20 cellular contexts compared by ENCODE assay signal in the genomic region with DNA sequence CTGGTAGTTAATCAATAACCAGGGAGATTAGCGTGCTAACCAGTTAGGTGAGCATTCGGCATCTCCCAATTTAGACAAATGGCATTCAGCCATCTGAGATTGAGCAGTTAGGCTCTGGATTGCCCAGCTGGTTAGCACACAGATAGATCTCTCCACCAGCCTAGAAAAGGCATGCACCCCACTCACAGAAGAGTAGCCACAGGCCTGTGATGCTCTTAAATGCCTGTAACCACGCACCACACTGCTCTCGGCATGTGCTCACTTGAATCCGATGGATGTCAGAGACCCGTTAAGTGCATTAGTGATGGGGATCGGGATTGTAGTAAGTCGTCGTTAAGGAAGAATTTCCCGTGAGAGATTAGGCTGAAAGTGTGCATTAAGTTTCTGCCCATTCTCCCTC. TPM values are rescaled to one million over a fixed set of nuclear protein-coding genes. Genes with fewer than 3 reads are reported as not detected.
A peak's percentile ranks its signal among the peaks of the same experiment; 100 is the strongest.
DNase-seq lines count a peak whose midpoint lies in the region; ATAC-seq and TF ChIP-seq lines count a peak whose summit lies in the region.
"Had no signal": no experiment of that assay in that cellular context is flagged by ENCODE, and none has a peak within 500 bp of the region (broad histone marks: within the 10 kb centered on the region; RNA-seq: fewer than 3 reads in every experiment).

No MANE protein-coding gene starts in this region.

- H2AFZ ChIP-seq in GM23338 = no peak overlapping the region
- H2AFZ ChIP-seq in PC-3 (ENCODE audit: low read length) = no peak overlapping the region
- H2AFZ ChIP-seq: PC-9 had no signal

- H3K27me3 ChIP-seq in CD4-positive, alpha-beta T cell (ENCODE audit: control insufficient read depth, insufficient read depth, low read length) = no peaks in the 10 kb centered on the region
- H3K27me3 ChIP-seq in GM23338 (ENCODE audit: insufficient read depth) = no peaks in the 10 kb centered on the region
- H3K27me3 ChIP-seq in naive thymus-derived CD4-positive, alpha-beta T cell (ENCODE audit: control insufficient read depth in 2 of 2, insufficient read depth in 2 of 2, low read length in 2 of 2) = no peaks in the 10 kb centered on the region
- no peaks in the 10 kb centered on the region for H3K27me3 ChIP-seq in PC-3 (ENCODE audit: low read length)
- H3K27me3 ChIP-seq: gastroesophageal sphincter, stomach had no signal

- no peak for ATAC-seq in CD4-positive, alpha-beta T cell (ENCODE audit: poor library complexity)
- ATAC-seq in GM23338 = peak; percentile 36
- ATAC-seq in naive thymus-derived CD4-positive, alpha-beta T cell = peak; percentile 28
- ATAC-seq in PC-3 = no peak
- ATAC-seq in GM19455 (IDR thresholded peaks at IDR 0.05; ENCODE audit: unreplicated experiment) = no peak
- ATAC-seq: gastroesophageal sphincter had no signal

- DNase-seq in CD4-positive, alpha-beta T cell = no peak
- no peak for DNase-seq in GM23338 (ENCODE audit: low spot score)
- no peak for DNase-seq in naive thymus-derived CD4-positive, alpha-beta T cell
- no peak for DNase-seq in endothelial cell (ENCODE audit: low spot score)
- no peak for DNase-seq in PC-3
- DNase-seq: amniotic stem cell; Calu3; central memory CD4-positive, alpha-beta T cell; H7; NCI-H748 treated with DMSO at 0.1 percent for 48 hours; PC-9; stimulated activated CD4-positive, alpha-beta T cell treated with anti-CD3 and anti-CD28 coated beads, Interleukin-2, amount 100 ng/mL, for 48 hours; stomach had no signal

- peaks cover 2% of the 10 kb centered on the region; the same call in 1 of the 2 replicates for H3K4me1 ChIP-seq in GM23338 (ENCODE audit: insufficient read depth)
- peaks cover 13 to 33% of the 10 kb centered on the region in 2 donors for H3K4me1 ChIP-seq in naive thymus-derived CD4-positive, alpha-beta T cell (ENCODE audit: control insufficient read depth in 2 of 2, insufficient read depth in 2 of 2, low read length in 2 of 2)
- no peaks in the 10 kb centered on the region for H3K4me1 ChIP-seq in PC-3 (ENCODE audit: insufficient read depth, low read length)

- H4K20me1 ChIP-seq in GM23338 (replicated peaks; ENCODE audit: insufficient read depth) (0 out of 2 replicates have a peak, but pooled peaks cover 8% of the 10 kb centered on the region), PC-3 (ENCODE audit: low read length) (peaks cover 60% of the 10 kb centered on the region)

- no peak for TF ChIP-seq CTCF in CD4-positive, alpha-beta T cell (IDR thresholded peaks at IDR 0.05)
- TF ChIP-seq CTCF in GM23338 (conservative IDR thresholded peaks at IDR 0.05; ENCODE audit: low read depth in 2 of 2) (no peak), endothelial cell (IDR thresholded peaks at IDR 0.05; ENCODE audit: unreplicated experiment) (no peak), PC-3 (conservative IDR thresholded peaks at IDR 0.05; ENCODE audit: low read depth, low read length) (no peak)

- H3K27me3 Mint-ChIP-seq in CD4-positive, alpha-beta T cell = no peaks in the 10 kb centered on the region
- H3K27me3 Mint-ChIP-seq in GM23338 (ENCODE audit: insufficient read depth, low read depth, poor library complexity) = peaks cover 2% of the 10 kb centered on the region
- H3K27me3 Mint-ChIP-seq in naive thymus-derived CD4-positive, alpha-beta T cell = no peaks in the 10 kb centered on the region
- peaks cover 7% of the 10 kb centered on the region for H3K27me3 Mint-ChIP-seq in endothelial cell (ENCODE audit: unreplicated experiment)
- H3K27me3 Mint-ChIP-seq: type B pancreatic cell had no signal

- H3K9me2 ChIP-seq in GM23338 (ENCODE audit: insufficient read depth) (no peaks in the 10 kb centered on the region), PC-3 (replicated peaks; ENCODE audit: low read length) (no peaks in the 10 kb centered on the region)

- H3K4me3 ChIP-seq in GM23338 = no peak overlapping the region
- no peak overlapping the region for H3K4me3 ChIP-seq in naive thymus-derived CD4-positive, alpha-beta T cell (ENCODE audit: low read length)
- H3K4me3 ChIP-seq in PC-3 (ENCODE audit: low read length) = no peak overlapping the region
- H3K4me3 ChIP-seq: gastroesophageal sphincter, PC-9, SK-N-MC, skin epidermis, stomach had no signal

- intact Hi-C loops in CD4-positive, alpha-beta T cell (cut with DNase I, micrococcal nuclease) = no loop called here
- intact Hi-C loops in naive thymus-derived CD4-positive, alpha-beta T cell (cut with micrococcal nuclease) = loop anchor here in 1 of 2 donors (2.0 kb wide), 1 partner anchor 22 kb away; no protein-coding TSS in a partner anchor
- intact Hi-C loops in PC-3 (cut with micrococcal nuclease) = no loop called here

- H3K27ac ChIP-seq in CD4-positive, alpha-beta T cell (ENCODE audit: low read depth, low read length) = no peak overlapping the region
- H3K27ac ChIP-seq in GM23338 (ENCODE audit: low read depth) = no peak overlapping the region
- H3K27ac ChIP-seq in cingulate gyrus (ENCODE audit: low read depth, low read length) = peak overlapping the region; percentile 73
- no peak overlapping the region for H3K27ac ChIP-seq in naive thymus-derived CD4-positive, alpha-beta T cell (ENCODE audit: low read depth, low read length)
- H3K27ac ChIP-seq in PC-3 (ENCODE audit: low read length) = no peak overlapping the region
- H3K27ac ChIP-seq: PC-9, skin epidermis, stomach had no signal

- peaks cover 2% of the 10 kb centered on the region; the same call in 1 of the 2 replicates for H3K36me3 ChIP-seq in GM23338 (ENCODE audit: insufficient read depth)
- H3K36me3 ChIP-seq in naive thymus-derived CD4-positive, alpha-beta T cell (ENCODE audit: control insufficient read depth in 2 of 3, insufficient read depth in 3 of 3, low read length in 3 of 3) = peaks cover 0 to 7% (median 4%) of the 10 kb centered on the region in 3 experiments
- H3K36me3 ChIP-seq in PC-3 (ENCODE audit: low read depth, low read length) = peaks cover 22% of the 10 kb centered on the region

- CTCF ChIA-PET in CD4-positive, alpha-beta T cell (lab: Charles Lee) = no interaction called here
- CTCF ChIA-PET in naive thymus-derived CD4-positive, alpha-beta T cell (lab: Charles Lee) = interaction anchor here (0.6 kb wide), 2 partner anchors 9 to 75 kb away, joined by 3 read pairs; no protein-coding TSS in a partner anchor
- CTCF ChIA-PET in PC-3 (lab: Charles Lee) = no interaction called here

- H3K9me3 ChIP-seq in CD4-positive, alpha-beta T cell (ENCODE audit: control insufficient read depth, low read length) = no peaks in the 10 kb centered on the region
- H3K9me3 ChIP-seq in naive thymus-derived CD4-positive, alpha-beta T cell (ENCODE audit: control insufficient read depth in 2 of 3, low read length in 3 of 3) = no peaks in the 10 kb centered on the region
- H3K9me3 ChIP-seq in PC-3 (ENCODE audit: low read length) = no peaks in the 10 kb centered on the region
- H3K9me3 ChIP-seq: gastroesophageal sphincter, stomach had no signal

- peaks cover 78% of the 10 kb centered on the region for H3K79me2 ChIP-seq in GM23338 (replicated peaks; ENCODE audit: insufficient read depth)
- H3K79me2 ChIP-seq in PC-3 (ENCODE audit: low read length) = peaks cover 83% of the 10 kb centered on the region

- no peak overlapping the region for H3K9ac ChIP-seq in PC-3 (ENCODE audit: low read length)

- H3F3A ChIP-seq in GM23338 (replicated peaks; ENCODE audit: low read depth) (no peaks in the 10 kb centered on the region), PC-3 (ENCODE audit: low read length, unreplicated experiment) (no peaks in the 10 kb centered on the region)

- H3K4me3 Mint-ChIP-seq in CD4-positive, alpha-beta T cell = peak overlapping the region; percentile 22
- H3K4me3 Mint-ChIP-seq in GM23338 = no peak overlapping the region
- H3K4me3 Mint-ChIP-seq in naive thymus-derived CD4-positive, alpha-beta T cell = peak overlapping the region in 6 of 10 donors; percentile 37 to 79 (median 54)
- H3K4me3 Mint-ChIP-seq in endothelial cell (ENCODE audit: unreplicated experiment) = no peak overlapping the region
- H3K4me3 Mint-ChIP-seq: T-helper 2 cell treated with Interferon-gamma antibody and Interleukin-4, amounts not matched to agents 5 μg/mL and 100 μg/mL, for 36 hours; type B pancreatic cell had no signal

- peaks cover 65% of the 10 kb centered on the region for H3K36me3 Mint-ChIP-seq in CD4-positive, alpha-beta T cell (ENCODE audit: low read depth)
- H3K36me3 Mint-ChIP-seq in GM23338 (ENCODE audit: low read depth) = peaks cover 44% of the 10 kb centered on the region
- H3K36me3 Mint-ChIP-seq in naive thymus-derived CD4-positive, alpha-beta T cell = peaks cover 4 to 41% (median 18%) of the 10 kb centered on the region in 5 donors
- peaks cover 26% of the 10 kb centered on the region for H3K36me3 Mint-ChIP-seq in endothelial cell (ENCODE audit: low read depth, unreplicated experiment)

- peak overlapping the region; percentile 45 for H3K27ac Mint-ChIP-seq in CD4-positive, alpha-beta T cell
- H3K27ac Mint-ChIP-seq in GM23338 (no peak overlapping the region), endothelial cell (ENCODE audit: unreplicated experiment) (no peak overlapping the region)
- peak overlapping the region in 4 of 9 donors; percentile 17 to 84 (median 41) for H3K27ac Mint-ChIP-seq in naive thymus-derived CD4-positive, alpha-beta T cell
- H3K27ac Mint-ChIP-seq: T-helper 2 cell treated with Interferon-gamma antibody and Interleukin-4, amounts not matched to agents 5 μg/mL and 100 μg/mL, for 36 hours; type B pancreatic cell had no signal

- POLR2A ChIA-PET in CD4-positive, alpha-beta T cell (lab: Charles Lee) = no interaction called here
- POLR2A ChIA-PET in naive thymus-derived CD4-positive, alpha-beta T cell (lab: Charles Lee) = no interaction called here
- POLR2A ChIA-PET in PC-3 (lab: Charles Lee; ENCODE audit: unreplicated experiment) = no interaction called here

- no TSS peak for BruUV-seq in PC-3 (replicated peaks; lab: Mats Ljungman, UMichigan)

- H3K4me2 ChIP-seq in GM23338 (no peak overlapping the region), PC-3 (ENCODE audit: low read length) (no peak overlapping the region)
- H3K4me2 ChIP-seq: PC-9 had no signal

- H3K9me3 Mint-ChIP-seq in CD4-positive, alpha-beta T cell = no peaks in the 10 kb centered on the region
- H3K9me3 Mint-ChIP-seq in GM23338 (peaks cover 8% of the 10 kb centered on the region; the same call in 2 of the 3 replicates), endothelial cell (ENCODE audit: unreplicated experiment) (no peaks in the 10 kb centered on the region)
- peaks cover 0 to 2% (median 0%) of the 10 kb centered on the region in 11 donors for H3K9me3 Mint-ChIP-seq in naive thymus-derived CD4-positive, alpha-beta T cell
- H3K9me3 Mint-ChIP-seq: T-helper 2 cell treated with Interferon-gamma antibody and Interleukin-4, amounts not matched to agents 5 μg/mL and 100 μg/mL, for 36 hours; type B pancreatic cell had no signal

- peaks cover 68% of the 10 kb centered on the region for H3K4me1 Mint-ChIP-seq in CD4-positive, alpha-beta T cell (ENCODE audit: low read depth)
- H3K4me1 Mint-ChIP-seq in GM23338 = peaks cover 15% of the 10 kb centered on the region
- H3K4me1 Mint-ChIP-seq in naive thymus-derived CD4-positive, alpha-beta T cell = peaks cover 41 to 76% (median 74%) of the 10 kb centered on the region in 7 donors
- H3K4me1 Mint-ChIP-seq in endothelial cell (ENCODE audit: unreplicated experiment) = peaks cover 3% of the 10 kb centered on the region

RNA-seq across cellular contexts. Expression of a gene that starts 23.0 kb away (rescaled TPM):
- 100 to 1,000 TPM; 176 to 182 TPM for total RNA-seq in CD4-positive, alpha-beta T cell
- total RNA-seq in GM23338 (2014; rRNA removed; shearing (Covaris generic)) = 72.7 and 77.5 TPM in 2 replicates
- 50.9 and 70.8 TPM in 2 replicates for polyA plus RNA-seq in GM23338 (2016; fragmentation: Nextera tagmentation; extraction: Ambion mirVana)
- total RNA-seq in naive thymus-derived CD4-positive, alpha-beta T cell = 100 to 1,000 TPM in 4 of 5 experiments, 10 to 100 TPM in 1; 85.4 to 211 (median 180) TPM
- polyA plus RNA-seq in naive thymus-derived CD4-positive, alpha-beta T cell = 10 to 100 TPM; 42.5 to 49.4 TPM
- total RNA-seq in endothelial cell (ENCODE audit: unreplicated experiment) = 162 TPM
- total RNA-seq in PC-3 (2014; rRNA removed) = 140 TPM in 2 replicates

Comparison
In these comparisons a context has a peak if more than half of its experiments do, and no peak if none do; other contexts are left out.
1. ATAC-seq: peak in GM23338 (single experiment) and naive thymus-derived CD4-positive, alpha-beta T cell (single experiment); none in CD4-positive, alpha-beta T cell (single experiment), PC-3 (single experiment) and GM19455 (single experiment).
2. H3K4me3 Mint-ChIP-seq: peak in CD4-positive, alpha-beta T cell (single experiment) and naive thymus-derived CD4-positive, alpha-beta T cell (6 of 10); none in GM23338 (single experiment) and endothelial cell (single experiment).